In genomic region chr4:5863461-5864113, GRCh38 we compare ENCODE assay signal across 7 cellular contexts. TPM values are rescaled to one million over a fixed set of nuclear protein-coding genes. Genes with fewer than 3 reads are reported as not detected.
DNase-seq lines count a peak whose midpoint lies in the region; ATAC-seq, FAIRE-seq and TF ChIP-seq lines count a peak whose summit lies in the region.

No MANE protein-coding gene starts in this region.

- H3K9me3 ChIP-seq in left ventricle myocardium inferior (replicated peaks) = no peaks in the 10 kb centered on the region

- H3K4me1 ChIP-seq in left ventricle myocardium inferior = no peaks in the 10 kb centered on the region

- H3K27ac ChIP-seq in left ventricle myocardium inferior (replicated peaks) = no peak overlapping the region

- DNase-seq in H54 (ENCODE audit: insufficient read length, low spot score) (peak; percentile 82), RCC 7860 (ENCODE audit: low spot score) (peak; percentile 87), choroid plexus epithelial cell (ENCODE audit: low read depth) (peak; percentile 93), left ventricle myocardium inferior (no peak), occipital lobe (lab: John Stamatoyannopoulos, UW) (no peak)
- peak; percentile 7 for DNase-seq in stimulated activated CD4-positive, alpha-beta T cell treated with anti-CD3 and anti-CD28 coated beads, Interleukin-2, amount 100 ng/mL, for 4 hours (ENCODE audit: low read depth)

- no peak for ATAC-seq in HG02870 (IDR thresholded peaks at IDR 0.05; ENCODE audit: unreplicated experiment)

- no peaks in the 10 kb centered on the region for H3K36me3 ChIP-seq in left ventricle myocardium inferior

- FAIRE-seq in H54 (lab: Jason Lieb, UNC) (no peak), RCC 7860 (lab: Jason Lieb, UNC) (peak; percentile 86)

- intact Hi-C loops in left ventricle myocardium inferior (cut with micrococcal nuclease) = no loop called here

- peaks cover 19% of the 10 kb centered on the region for H3K27me3 ChIP-seq in left ventricle myocardium inferior (ENCODE audit: low read depth)

- TF ChIP-seq CTCF in choroid plexus epithelial cell (conservative IDR thresholded peaks at IDR 0.05; ENCODE audit: low read depth, low read length) (no peak), left ventricle myocardium inferior (IDR thresholded peaks at IDR 0.05; ENCODE audit: borderline replicate concordance) (no peak)

- H3K4me3 ChIP-seq in choroid plexus epithelial cell (ENCODE audit: low read depth, low read length) (no peak overlapping the region), left ventricle myocardium inferior (no peak overlapping the region)

- TF ChIP-seq POLR2A in H54 (IDR thresholded peaks at IDR 0.05; ENCODE audit: low read depth, low read length) = no peak

RNA-seq across cellular contexts. Expression of gene CRMP1, which starts 29.3 kb away (rescaled TPM):
- total RNA-seq in left ventricle myocardium inferior (1.4 TPM), occipital lobe (555 TPM)

Comparison
In these comparisons a context has a peak if more than half of its experiments do, and no peak if none do; other contexts are left out.
1. DNase-seq: peak in H54 (single experiment), RCC 7860 (single experiment), choroid plexus epithelial cell (single experiment) and stimulated activated CD4-positive, alpha-beta T cell treated with anti-CD3 and anti-CD28 coated beads, Interleukin-2, amount 100 ng/mL, for 4 hours (single experiment); none in left ventricle myocardium inferior (single experiment) and occipital lobe (single experiment).
2. RNA of gene CRMP1, which starts 29.3 kb away (total RNA-seq): 555 TPM in occipital lobe (single experiment); 1.4 TPM in left ventricle myocardium inferior (single experiment); every median in the first group is over 100 times any median in the second.